Comparison of ENCODE assay signal across 8 cellular contexts in the genomic region with DNA sequence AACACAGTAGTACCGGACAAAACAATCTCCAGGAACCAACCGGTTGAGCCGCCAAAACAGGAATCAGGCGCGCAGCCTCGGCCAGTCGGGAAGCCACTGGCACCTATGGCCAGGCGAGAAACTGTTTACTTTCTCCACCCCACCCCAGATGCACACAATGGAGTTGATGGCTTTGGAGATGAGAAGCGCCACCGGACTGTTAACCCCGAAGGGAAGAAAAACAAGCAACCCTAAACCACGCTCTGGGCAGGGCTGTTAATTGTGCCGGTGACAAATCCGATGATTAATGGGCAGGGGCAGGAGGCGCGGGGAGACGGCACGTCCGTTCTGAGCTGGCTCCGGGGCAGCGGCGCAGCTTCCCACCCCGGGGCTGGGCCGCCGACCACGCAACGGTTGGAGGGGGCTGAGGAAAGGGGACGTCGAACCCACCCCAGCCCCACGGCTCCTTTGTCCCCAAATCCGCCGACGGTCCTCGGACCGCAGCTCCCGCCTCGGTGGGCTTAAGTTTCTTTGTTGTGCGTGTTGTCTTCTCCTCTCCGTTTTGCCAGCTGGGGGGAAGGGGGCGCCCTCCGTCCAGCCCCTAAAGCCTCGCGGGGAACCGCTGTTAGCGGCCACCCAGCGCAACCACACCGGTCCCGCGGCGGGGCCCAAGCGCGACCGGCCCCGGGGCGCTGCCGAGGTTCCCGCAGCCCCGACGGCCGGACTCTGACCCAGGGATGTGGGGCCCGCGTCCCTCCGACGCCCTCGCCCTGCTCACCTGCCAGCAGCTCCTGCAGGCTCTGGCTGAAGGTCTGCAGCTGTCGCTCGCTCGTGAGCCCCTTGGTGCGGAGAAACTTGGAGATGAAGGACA. TPM values are rescaled to one million over a fixed set of nuclear protein-coding genes. Genes with fewer than 3 reads are reported as not detected.
A peak's percentile ranks its signal among the peaks of the same experiment; 100 is the strongest.
DNase-seq lines count a peak whose midpoint lies in the region; ATAC-seq and TF ChIP-seq lines count a peak whose summit lies in the region.

No MANE protein-coding gene starts in this region.

- peaks cover 2% of the 10 kb centered on the region for H3K79me1 ChIP-seq in neuronal stem cell (ENCODE audit: low read depth, low read length)

- H2BK12ac ChIP-seq in neuronal stem cell (ENCODE audit: low read length) = peak overlapping the region; percentile 63

- H3K4me3 Mint-ChIP-seq in activated T-helper 17 cell treated with anti-CD3 and anti-CD28 coated beads, Interleukin-2, amount 50 U/mL, for 72 hours = peak overlapping the region; percentile 100

- ATAC-seq in HG03135 (IDR thresholded peaks at IDR 0.05; ENCODE audit: unreplicated experiment) (peak; percentile 1), PC-3 (peak; percentile 24), foreskin keratinocyte (peak; percentile 2), HG03108 (IDR thresholded peaks at IDR 0.05; ENCODE audit: unreplicated experiment) (no peak)
- ATAC-seq in activated T-helper 17 cell treated with anti-CD3 and anti-CD28 coated beads, Interleukin-2, amount 50 U/mL, for 72 hours (replicated peaks) = peak; percentile 23

- peak overlapping the region; percentile 87 for H4K91ac ChIP-seq in neuronal stem cell (ENCODE audit: low read depth, low read length, poor library complexity)

- peak overlapping the region; percentile 73 for H3K27ac ChIP-seq in PC-3 (ENCODE audit: low read length)
- H3K27ac ChIP-seq in foreskin keratinocyte = peak overlapping the region; percentile 77
- H3K27ac ChIP-seq in neuronal stem cell (replicated peaks; ENCODE audit: low read length) = peak overlapping the region; percentile 78
- H3K27ac ChIP-seq in subcutaneous abdominal adipose tissue (ENCODE audit: low read depth, low read length) = peak overlapping the region; percentile 100

- peak overlapping the region; percentile 87 for H3K27ac Mint-ChIP-seq in activated T-helper 17 cell treated with anti-CD3 and anti-CD28 coated beads, Interleukin-2, amount 50 U/mL, for 72 hours

- peaks cover 85% of the 10 kb centered on the region for H3K36me3 Mint-ChIP-seq in activated T-helper 17 cell treated with anti-CD3 and anti-CD28 coated beads, Interleukin-2, amount 50 U/mL, for 72 hours (ENCODE audit: low read depth)

- no peaks in the 10 kb centered on the region for H3K9me3 Mint-ChIP-seq in activated T-helper 17 cell treated with anti-CD3 and anti-CD28 coated beads, Interleukin-2, amount 50 U/mL, for 72 hours

- H3K27me3 ChIP-seq in PC-3 (ENCODE audit: low read length) (no peaks in the 10 kb centered on the region), foreskin keratinocyte (no peaks in the 10 kb centered on the region), neuronal stem cell (ENCODE audit: control insufficient read depth in 3 of 3, insufficient read depth in 3 of 3, low read depth in 1 of 3, low read length in 3 of 3) (no peaks in the 10 kb centered on the region), subcutaneous abdominal adipose tissue (ENCODE audit: control insufficient read depth in 5 of 5, insufficient read depth in 4 of 5, low read length in 5 of 5) (no peaks in the 10 kb centered on the region)

- peak overlapping the region; percentile 80 for H3K23ac ChIP-seq in neuronal stem cell (ENCODE audit: low read depth, low read length, poor library complexity)

- H3K4me1 ChIP-seq in PC-3 (ENCODE audit: insufficient read depth, low read length) (peaks cover 15% of the 10 kb centered on the region), foreskin keratinocyte (peaks cover 30% of the 10 kb centered on the region), neuronal stem cell (ENCODE audit: control insufficient read depth in 2 of 2, insufficient read depth in 1 of 2, low read depth in 1 of 2, low read length in 2 of 2) (peaks cover 0 to 12% of the 10 kb centered on the region in 2 donors), subcutaneous abdominal adipose tissue (ENCODE audit: control insufficient read depth in 5 of 5, insufficient read depth in 5 of 5, low read length in 5 of 5) (peaks cover 6 to 49% (median 39%) of the 10 kb centered on the region in 5 donors)

- H3K18ac ChIP-seq in neuronal stem cell (ENCODE audit: low read length) = peak overlapping the region; percentile 100

- H4K20me1 ChIP-seq in PC-3 (ENCODE audit: low read length) = peaks cover 54% of the 10 kb centered on the region

- CTCF ChIA-PET in PC-3 (lab: Charles Lee) = interaction anchor here (0.6 to 2.4 kb wide), 3 partner anchors 99 to 762 kb away, joined by 3 to 13 read pairs (median 3); no protein-coding TSS in a partner anchor

- peak overlapping the region; percentile 93 for H2AK5ac ChIP-seq in neuronal stem cell (ENCODE audit: low read depth, low read length)

- peak overlapping the region; percentile 59 for H3K4ac ChIP-seq in neuronal stem cell (ENCODE audit: low read length)

- H3K4me3 ChIP-seq in PC-3 (ENCODE audit: low read length) = peak overlapping the region; percentile 87
- peak overlapping the region; percentile 96 for H3K4me3 ChIP-seq in neuronal stem cell (ENCODE audit: low read length in 2 of 2)
- peak overlapping the region; percentile 97 to 99 (median 99) for H3K4me3 ChIP-seq in subcutaneous abdominal adipose tissue (ENCODE audit: low read depth in 1 of 5, low read length in 5 of 5)

- H3K4me1 Mint-ChIP-seq in activated T-helper 17 cell treated with anti-CD3 and anti-CD28 coated beads, Interleukin-2, amount 50 U/mL, for 72 hours = peaks cover 17% of the 10 kb centered on the region

- DNase-seq in GDM1 (lab: John Stamatoyannopoulos, UW) = peak; percentile 4
- DNase-seq in PC-3 = peak; percentile 84
- peak in 1 of 2 donors; percentile 70 for DNase-seq in foreskin keratinocyte
- peak; percentile 27 for DNase-seq in neuronal stem cell (ENCODE audit: low spot score)

- no TSS peak for BruUV-seq in PC-3 (replicated peaks; lab: Mats Ljungman, UMichigan)

- no peaks in the 10 kb centered on the region for H3K9me2 ChIP-seq in PC-3 (replicated peaks; ENCODE audit: low read length)

- H4K8ac ChIP-seq in neuronal stem cell (ENCODE audit: low read depth, low read length) = no peak overlapping the region

- no peaks in the 10 kb centered on the region for H3K27me3 Mint-ChIP-seq in activated T-helper 17 cell treated with anti-CD3 and anti-CD28 coated beads, Interleukin-2, amount 50 U/mL, for 72 hours

- H3K79me2 ChIP-seq in PC-3 (ENCODE audit: low read length) = peaks cover 58% of the 10 kb centered on the region

- H2AFZ ChIP-seq in PC-3 (ENCODE audit: low read length) (no peak overlapping the region), neuronal stem cell (ENCODE audit: low read length) (no peak overlapping the region)

- H3K9ac ChIP-seq in PC-3 (ENCODE audit: low read length) = peak overlapping the region; percentile 87
- peak overlapping the region; percentile 100 for H3K9ac ChIP-seq in neuronal stem cell (ENCODE audit: low read depth, low read length, poor library complexity)
- H3K9ac ChIP-seq in subcutaneous abdominal adipose tissue (ENCODE audit: low read length in 5 of 5) = peak overlapping the region; percentile 96 to 98 (median 97)

- POLR2A ChIA-PET in PC-3 (lab: Charles Lee; ENCODE audit: unreplicated experiment) = interaction anchor here (0.6 to 1.4 kb wide), 11 partner anchors 8 to 762 kb away, joined by 3 to 16 read pairs (median 6); no protein-coding TSS in a partner anchor

- H3K36me3 ChIP-seq in PC-3 (ENCODE audit: low read depth, low read length) (peaks cover 36% of the 10 kb centered on the region), neuronal stem cell (replicated peaks in 1 of 2; ENCODE audit: control insufficient read depth in 2 of 2, insufficient read depth in 2 of 2, low read length in 2 of 2) (peaks cover 2 to 42% of the 10 kb centered on the region in 2 donors), subcutaneous abdominal adipose tissue (ENCODE audit: control insufficient read depth in 5 of 5, insufficient read depth in 5 of 5, low read length in 5 of 5) (peaks cover 2 to 28% (median 10%) of the 10 kb centered on the region in 5 donors)

- H3K9me3 ChIP-seq in PC-3 (ENCODE audit: low read length) = no peaks in the 10 kb centered on the region
- H3K9me3 ChIP-seq in neuronal stem cell (replicated peaks in 1 of 2; ENCODE audit: control insufficient read depth in 2 of 2, insufficient read depth in 1 of 2, low read depth in 1 of 2, low read length in 2 of 2) = no peaks in the 10 kb centered on the region
- no peaks in the 10 kb centered on the region for H3K9me3 ChIP-seq in subcutaneous abdominal adipose tissue (ENCODE audit: control insufficient read depth in 5 of 5, low read length in 5 of 5)

- H2BK15ac ChIP-seq in neuronal stem cell (ENCODE audit: low read length) = no peak overlapping the region

- H3K14ac ChIP-seq in neuronal stem cell (ENCODE audit: low read length) = peak overlapping the region; percentile 92

- no CpG with 5 or more reads among the region's 69 CpGs for WGBS in neuronal stem cell (ENCODE audit: extremely low coverage in 2 of 2, insufficient read length in 2 of 2, insufficient replicate concordance in 1 of 2), 2 donors

- H3F3A ChIP-seq in PC-3 (ENCODE audit: low read length, unreplicated experiment) = no peaks in the 10 kb centered on the region

- TF ChIP-seq CTCF in PC-3 (conservative IDR thresholded peaks at IDR 0.05; ENCODE audit: low read depth, low read length) = peak; percentile 38; the same call in 1 of the 2 replicates
- TF ChIP-seq CTCF in foreskin keratinocyte (conservative IDR thresholded peaks at IDR 0.05) = no peak

- H3K4me2 ChIP-seq in PC-3 (ENCODE audit: low read length) (peak overlapping the region; percentile 84), neuronal stem cell (ENCODE audit: insufficient read depth, low read length, poor library complexity, severe bottlenecking) (peak overlapping the region; percentile 62)

- peak overlapping the region; percentile 97 for H2BK5ac ChIP-seq in neuronal stem cell (ENCODE audit: low read length)

- intact Hi-C loops in PC-3 (cut with micrococcal nuclease) = loop anchor here (1.0 to 5.0 kb wide), 7 partner anchors 64 to 763 kb away; no protein-coding TSS in a partner anchor

- peak overlapping the region; percentile 65 for H2BK120ac ChIP-seq in neuronal stem cell (ENCODE audit: low read depth, low read length)

RNA-seq across cellular contexts. Expression of a gene that starts 0.8 kb away (rescaled TPM):
- 16.0 and 29.8 TPM in 2 replicates for total RNA-seq in PC-3 (2014; rRNA removed)
- 100 to 1,000 TPM; 131 to 648 TPM for total RNA-seq in activated T-helper 17 cell treated with anti-CD3 and anti-CD28 coated beads, Interleukin-2, amount 50 U/mL, for 72 hours
- total RNA-seq in foreskin keratinocyte = 9.1 and 14.3 TPM in 2 replicates
- polyA plus RNA-seq in foreskin keratinocyte = 15.2 and 18.4 TPM in 2 replicates
- 44.8 TPM for polyA plus RNA-seq in neuronal stem cell (2013, experiment 1 of 2)
- 46.5 TPM for polyA plus RNA-seq in neuronal stem cell (2013, experiment 2 of 2)
